9 cellular contexts compared by ENCODE assay signal in genomic region chr3:65888980-65889706, GRCh38.
DNase-seq lines count a peak whose midpoint lies in the region; TF ChIP-seq lines count a peak whose summit lies in the region.
"Had no signal": no experiment of that assay in that cellular context is flagged by ENCODE, and none has a peak within 500 bp of the region (broad histone marks: within the 10 kb centered on the region; RNA-seq: fewer than 3 reads in every experiment).

No MANE protein-coding gene starts in this region.

- H3K9me3 ChIP-seq in suprapubic skin = no peaks in the 10 kb centered on the region

- TF ChIP-seq EP300 in suprapubic skin (IDR thresholded peaks at IDR 0.05) = no peak

- H3K27ac ChIP-seq in suprapubic skin = no peak overlapping the region

- no peak overlapping the region for H3K4me3 ChIP-seq in epithelial cell of proximal tubule (ENCODE audit: low read depth, low read length)
- no peak overlapping the region for H3K4me3 ChIP-seq in suprapubic skin

- 39% methylated on average over 4 of the region's 4 CpGs for WGBS in suprapubic skin

- TF ChIP-seq CTCF in epithelial cell of proximal tubule (conservative IDR thresholded peaks at IDR 0.05; ENCODE audit: low read depth, low read length) (no peak), suprapubic skin (IDR thresholded peaks at IDR 0.05) (no peak)

- peaks cover 21% of the 10 kb centered on the region for H3K4me1 ChIP-seq in suprapubic skin

- H3K27me3 ChIP-seq in suprapubic skin = no peaks in the 10 kb centered on the region

- in situ Hi-C loops in G401 (cut with HindIII; ENCODE audit: low sequenced_read_pairs) = no loop called here

- DNase-seq in Daoy (ENCODE audit: low read depth) (peak; percentile 42), RKO (ENCODE audit: low spot score) (peak; percentile 88), epithelial cell of proximal tubule (ENCODE audit: low read depth) (peak; percentile 63), non-pigmented ciliary epithelial cell (ENCODE audit: low read depth) (peak; percentile 92), HuH-7.5 (ENCODE audit: low spot score) (no peak), HuH-7 (ENCODE audit: low spot score) (no peak), G401 (ENCODE audit: low spot score) (no peak), suprapubic skin (ENCODE audit: low spot score in 2 of 2) (no peak)
- DNase-seq: stimulated activated naive B cell treated with anti-CD40 and anti-IgM and Interleukin-4, amounts not matched to agents 10 μg/mL and 1 μg/mL and 100 μg/mL, for 72 hours had no signal

- H3K36me3 ChIP-seq in suprapubic skin = no peaks in the 10 kb centered on the region

- no peak for TF ChIP-seq POLR2A in suprapubic skin (IDR thresholded peaks at IDR 0.05)

Comparison
In these comparisons a context has a peak if more than half of its experiments do, and no peak if none do; other contexts are left out.
1. DNase-seq: peak in Daoy (single experiment), RKO (single experiment), epithelial cell of proximal tubule (single experiment) and non-pigmented ciliary epithelial cell (single experiment); none in HuH-7.5 (single experiment), HuH-7 (single experiment), G401 (single experiment) and suprapubic skin (0 of 2).